15 cellular contexts compared by ENCODE assay signal in the genomic region with DNA sequence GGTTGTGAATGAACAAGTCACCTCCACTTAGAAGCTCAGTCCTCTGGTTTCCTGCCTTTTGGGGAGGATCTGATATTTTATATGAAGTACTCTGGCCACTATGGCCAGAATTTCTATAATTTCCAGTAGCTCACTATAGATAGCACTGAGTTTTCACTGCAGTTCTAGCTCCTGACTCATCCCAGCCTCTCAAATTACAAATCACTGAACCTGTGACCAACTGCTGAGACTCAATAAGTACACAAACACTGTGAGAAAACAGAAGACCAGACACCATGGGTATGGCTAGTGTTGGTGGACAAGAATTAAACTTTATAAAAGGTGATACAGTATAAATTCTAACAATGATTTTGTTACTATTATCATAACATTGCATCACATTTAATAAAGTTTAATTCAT. TPM values are rescaled to one million over a fixed set of nuclear protein-coding genes. Genes with fewer than 3 reads are reported as not detected.
A peak's percentile ranks its signal among the peaks of the same experiment; 100 is the strongest.
DNase-seq lines count a peak whose midpoint lies in the region; ATAC-seq and TF ChIP-seq lines count a peak whose summit lies in the region.
"Had no signal": no experiment of that assay in that cellular context is flagged by ENCODE, and none has a peak within 500 bp of the region (broad histone marks: within the 10 kb centered on the region; RNA-seq: fewer than 3 reads in every experiment).

No MANE protein-coding gene starts in this region.

- H3K36me3 Mint-ChIP-seq in CD8-positive, alpha-beta T cell, result peaks cover 70% of the 10 kb centered on the region
- H3K36me3 Mint-ChIP-seq in natural killer cell, result peaks cover 5% of the 10 kb centered on the region

- no peak overlapping the region for H3K27ac ChIP-seq in CD8-positive, alpha-beta T cell (ENCODE audit: low read depth, low read length)
- H3K27ac ChIP-seq: adrenal gland, right atrium auricular region, uterus had no signal

- no peaks in the 10 kb centered on the region for H3K27me3 Mint-ChIP-seq in CD8-positive, alpha-beta T cell (ENCODE audit: low read depth)
- no peaks in the 10 kb centered on the region for H3K27me3 Mint-ChIP-seq in natural killer cell (ENCODE audit: low read depth in 2 of 2)

- no peaks in the 10 kb centered on the region for H3K9me3 Mint-ChIP-seq in CD8-positive, alpha-beta T cell
- no peaks in the 10 kb centered on the region for H3K9me3 Mint-ChIP-seq in natural killer cell
- H3K9me3 Mint-ChIP-seq: T-helper 1 cell treated with Interleukin-12 subunit alpha and Interleukin-12 subunit beta and Interleukin-4 antibody, amounts not matched to agents 30 μg/mL and 1 μg/mL, for 36 hours had no signal

- peak overlapping the region; percentile 24 for H3K27ac Mint-ChIP-seq in CD8-positive, alpha-beta T cell
- H3K27ac Mint-ChIP-seq in natural killer cell, result peak overlapping the region; percentile 51 to 64
- H3K27ac Mint-ChIP-seq: T-helper 1 cell treated with Interleukin-12 subunit alpha and Interleukin-12 subunit beta and Interleukin-4 antibody, amounts not matched to agents 30 μg/mL and 1 μg/mL, for 36 hours had no signal

- no peak for ATAC-seq in CD8-positive, alpha-beta T cell
- ATAC-seq in natural killer cell (no peak), GM18519 (IDR thresholded peaks at IDR 0.05; ENCODE audit: low FRiP score, unreplicated experiment) (no peak), GM18907 (IDR thresholded peaks at IDR 0.05; ENCODE audit: unreplicated experiment) (no peak)

- no peak for DNase-seq in CD8-positive, alpha-beta T cell
- DNase-seq in NCI-H146 treated with DMSO at 0.1 percent for 48 hours (lab: John Stamatoyannopoulos, UW; ENCODE audit: unreplicated experiment) (peak; percentile 27), cardiac fibroblast (ENCODE audit: low read depth in 2 of 2) (peak; percentile 34 to 66), natural killer cell (no peak), SHP77 treated with DMSO at 0.1 percent for 48 hours (lab: John Stamatoyannopoulos, UW) (no peak), DMS153 (lab: John Stamatoyannopoulos, UW) (no peak)
- DNase-seq: adrenal gland, foreskin melanocyte, NCI-H526, uterus had no signal

- H3K27me3 ChIP-seq in CD8-positive, alpha-beta T cell (ENCODE audit: insufficient read depth, low read length), result no peaks in the 10 kb centered on the region
- H3K27me3 ChIP-seq: adrenal gland, right atrium auricular region, uterus had no signal

- intact Hi-C loops in CD8-positive, alpha-beta T cell (cut with DNase I, micrococcal nuclease), result no loop called here
- intact Hi-C loops in natural killer cell (cut with micrococcal nuclease), result no loop called here

- CTCF ChIA-PET in CD8-positive, alpha-beta T cell (lab: Charles Lee), result no interaction called here

- no peaks in the 10 kb centered on the region for H3K4me1 ChIP-seq in CD8-positive, alpha-beta T cell (ENCODE audit: insufficient read depth, low read length)
- H3K4me1 ChIP-seq: adrenal gland, right atrium auricular region, uterus had no signal

- no peak for TF ChIP-seq CTCF in CD8-positive, alpha-beta T cell (IDR thresholded peaks at IDR 0.05)
- no peak for TF ChIP-seq CTCF in cardiac fibroblast (IDR thresholded peaks at IDR 0.05; ENCODE audit: low read depth, low read length)
- TF ChIP-seq CTCF in natural killer cell (IDR thresholded peaks at IDR 0.05), result no peak

- no peak overlapping the region for H3K4me3 Mint-ChIP-seq in CD8-positive, alpha-beta T cell
- H3K4me3 Mint-ChIP-seq in natural killer cell, result no peak overlapping the region
- H3K4me3 Mint-ChIP-seq: T-helper 1 cell treated with Interleukin-12 subunit alpha and Interleukin-12 subunit beta and Interleukin-4 antibody, amounts not matched to agents 30 μg/mL and 1 μg/mL, for 36 hours had no signal

- no peak overlapping the region for H3K4me3 ChIP-seq in CD8-positive, alpha-beta T cell (ENCODE audit: low read depth, low read length)
- H3K4me3 ChIP-seq in cardiac fibroblast (replicated peaks in 1 of 2; ENCODE audit: low read depth in 2 of 2, low read length in 2 of 2), result no peak overlapping the region
- H3K4me3 ChIP-seq: adrenal gland, lung, right atrium auricular region, uterus had no signal

- H3K36me3 ChIP-seq in CD8-positive, alpha-beta T cell (ENCODE audit: insufficient read depth, low read length), result peaks cover 11% of the 10 kb centered on the region
- H3K36me3 ChIP-seq: right atrium auricular region, uterus had no signal

- POLR2A ChIA-PET in CD8-positive, alpha-beta T cell (lab: Charles Lee), result no interaction called here

- H3K9me3 ChIP-seq in CD8-positive, alpha-beta T cell (ENCODE audit: low read length), result no peaks in the 10 kb centered on the region
- H3K9me3 ChIP-seq: adrenal gland, right atrium auricular region, uterus had no signal

- no peaks in the 10 kb centered on the region for H3K4me1 Mint-ChIP-seq in CD8-positive, alpha-beta T cell (ENCODE audit: low read depth)
- peaks cover 6 to 10% of the 10 kb centered on the region in 2 donors for H3K4me1 Mint-ChIP-seq in natural killer cell

RNA-seq across cellular contexts. Expression of a gene that starts 47.1 kb away (rescaled TPM):
- 1 to 10 TPM; 1.7 to 2.2 TPM for total RNA-seq in CD8-positive, alpha-beta T cell
- 1 to 10 TPM; 7.8 to 8.6 (median 8.5) TPM for total RNA-seq in natural killer cell

Comparison
In these comparisons a context has a peak if more than half of its experiments do, and no peak if none do; other contexts are left out.
1. DNase-seq: peak in NCI-H146 treated with DMSO at 0.1 percent for 48 hours (single experiment) and cardiac fibroblast (2 of 2); none in CD8-positive, alpha-beta T cell (0 of 7), natural killer cell (single experiment), SHP77 treated with DMSO at 0.1 percent for 48 hours (single experiment) and DMS153 (single experiment).